31 cellular contexts compared by ENCODE assay signal in genomic region chr1:159737238-159737637, GRCh38. TPM values are rescaled to one million over a fixed set of nuclear protein-coding genes. Genes with fewer than 3 reads are reported as not detected.
"Had no signal": no experiment of that assay in that cellular context is flagged by ENCODE, and none has a peak within 500 bp of the region (broad histone marks: within the 10 kb centered on the region; RNA-seq: fewer than 3 reads in every experiment).

No MANE protein-coding gene starts in this region.

- H3K27me3 ChIP-seq: stomach, suprapubic skin, testis, thyroid gland, tibial artery, tibial nerve, transverse colon, upper lobe of left lung, upper lobe of right lung, uterus, vagina had no signal

- H3K36me3 ChIP-seq: stomach, suprapubic skin, thoracic aorta, thyroid gland, tibial artery, tibial nerve, transverse colon, upper lobe of left lung, upper lobe of right lung, uterus, vagina had no signal

- DNase-seq: stimulated activated CD4-positive, alpha-beta T cell treated with anti-CD3 and anti-CD28 coated beads, Interleukin-2, amount 100 ng/mL, for 48 hours; stimulated activated CD4-positive, alpha-beta T cell treated with anti-CD3 and anti-CD28 coated beads, Interleukin-4, amount 100 ng/mL, for 1 hour; stimulated activated CD4-positive, alpha-beta T cell treated with anti-CD3 and anti-CD28 coated beads, Interleukin-4, amount 100 ng/mL, for 24 hours; stimulated activated CD4-positive, alpha-beta T cell treated with anti-CD3 and anti-CD28 coated beads, Interleukin-4, amount 100 ng/mL, for 4 hours; stimulated activated CD8-positive, alpha-beta memory T cell treated with anti-CD3 and anti-CD28 coated beads, Interleukin-4, amount 100 ng/mL, for 48 hours; stimulated activated naive B cell treated with anti-CD40 and anti-IgM and Interleukin-4, amounts not matched to agents 10 μg/mL and 1 μg/mL and 100 μg/mL, for 72 hours; stimulated activated naive CD4-positive, alpha-beta T cell; stimulated activated naive CD4-positive, alpha-beta T cell treated with Interleukin-2 at 50 U/mL for 16 hours; stimulated activated naive CD8-positive, alpha-beta T cell treated with anti-CD3 and anti-CD28 coated beads, Interleukin-15, amount 100 ng/mL, for 72 hours; stimulated activated naive CD8-positive, alpha-beta T cell treated with anti-CD3 and anti-CD28 coated beads, Interleukin-15, Interleukin-2, amounts not matched to agents 100 U/mL and 50 U/mL, for 24 hours; stomach; substantia nigra; testis; thyroid gland; tibial artery; transverse colon; trophoblast cell; upper lobe of left lung; upper lobe of right lung; uterus had no signal

- H3K27ac Mint-ChIP-seq: stimulated activated effector memory CD8-positive, alpha-beta T cell treated with anti-CD3 and anti-CD28 coated beads, Interleukin-12 subunit alpha, Interleukin-12 subunit beta, amount 100 ng/mL, for 72 hours; stimulated activated memory B cell treated with anti-CD40 and anti-IgM and Interleukin-4, amounts not matched to agents 10 μg/mL and 1 μg/mL and 100 μg/mL, for 72 hours; stimulated activated naive B cell treated with anti-CD40 and anti-IgM and Interleukin-4, amounts not matched to agents 10 μg/mL and 1 μg/mL and 100 μg/mL, for 72 hours; stimulated activated naive CD8-positive, alpha-beta T cell treated with anti-CD3 and anti-CD28 coated beads, Interleukin-15, amount 100 ng/mL, for 72 hours; stimulated activated naive CD8-positive, alpha-beta T cell treated with anti-CD3 and anti-CD28 coated beads, Interleukin-15, Interleukin-2, amounts not matched to agents 100 ng/mL and 50 ng/mL, for 24 hours; type B pancreatic cell had no signal

- H3K4me1 Mint-ChIP-seq: stimulated activated effector memory CD8-positive, alpha-beta T cell treated with anti-CD3 and anti-CD28 coated beads, Interleukin-12 subunit alpha, Interleukin-12 subunit beta, amount 100 ng/mL, for 72 hours; stimulated activated memory B cell treated with anti-CD40 and anti-IgM and Interleukin-4, amounts not matched to agents 10 μg/mL and 1 μg/mL and 100 μg/mL, for 72 hours; stimulated activated naive B cell treated with anti-CD40 and anti-IgM and Interleukin-4, amounts not matched to agents 10 μg/mL and 1 μg/mL and 100 μg/mL, for 72 hours; stimulated activated naive CD8-positive, alpha-beta T cell treated with anti-CD3 and anti-CD28 coated beads, Interleukin-15, amount 100 ng/mL, for 72 hours had no signal

- FAIRE-seq: urothelium cell line had no signal

- H3K27ac ChIP-seq: stomach, suprapubic skin, testis, thoracic aorta, thyroid gland, tibial artery, tibial nerve, transverse colon, upper lobe of left lung, upper lobe of right lung, uterus, vagina had no signal

- H3K4me1 ChIP-seq: stomach, suprapubic skin, thyroid gland, tibial artery, tibial nerve, transverse colon, upper lobe of left lung, upper lobe of right lung, uterus, vagina had no signal

- H3K4me3 ChIP-seq: stomach, suprapubic skin, testis, thoracic aorta, thyroid gland, tibial artery, tibial nerve, transverse colon, upper lobe of left lung, upper lobe of right lung, uterus, vagina had no signal

- H3K9me3 ChIP-seq: suprapubic skin, testis, thoracic aorta, thyroid gland, tibial artery, transverse colon, upper lobe of left lung, upper lobe of right lung, uterus, vagina had no signal

- H3K27me3 Mint-ChIP-seq: type B pancreatic cell had no signal

- ATAC-seq: stimulated activated effector memory CD8-positive, alpha-beta T cell treated with anti-CD3 and anti-CD28 coated beads, Interleukin-12 subunit alpha, Interleukin-12 subunit beta, amount 100 ng/mL, for 72 hours; stimulated activated memory B cell treated with anti-CD40 and anti-IgM and Interleukin-4, amounts not matched to agents 10 μg/mL and 1 μg/mL and 100 μg/mL, for 72 hours; stimulated activated naive B cell treated with anti-CD40 and anti-IgM and Interleukin-4, amounts not matched to agents 10 μg/mL and 1 μg/mL and 100 μg/mL, for 72 hours; stimulated activated naive CD8-positive, alpha-beta T cell treated with anti-CD3 and anti-CD28 coated beads, Interleukin-15, amount 100 ng/mL, for 72 hours; stimulated activated naive CD8-positive, alpha-beta T cell treated with anti-CD3 and anti-CD28 coated beads, Interleukin-15, Interleukin-2, amounts not matched to agents 100 U/mL and 50 U/mL, for 24 hours; upper lobe of right lung had no signal

- H3K9me3 Mint-ChIP-seq: stimulated activated effector memory CD8-positive, alpha-beta T cell treated with anti-CD3 and anti-CD28 coated beads, Interleukin-12 subunit alpha, Interleukin-12 subunit beta, amount 100 ng/mL, for 72 hours had no signal

- H3K4me3 Mint-ChIP-seq: stimulated activated effector memory CD8-positive, alpha-beta T cell treated with anti-CD3 and anti-CD28 coated beads, Interleukin-12 subunit alpha, Interleukin-12 subunit beta, amount 100 ng/mL, for 72 hours; stimulated activated memory B cell treated with anti-CD40 and anti-IgM and Interleukin-4, amounts not matched to agents 10 μg/mL and 1 μg/mL and 100 μg/mL, for 72 hours; stimulated activated naive B cell treated with anti-CD40 and anti-IgM and Interleukin-4, amounts not matched to agents 10 μg/mL and 1 μg/mL and 100 μg/mL, for 72 hours; stimulated activated naive CD8-positive, alpha-beta T cell treated with anti-CD3 and anti-CD28 coated beads, Interleukin-15, amount 100 ng/mL, for 72 hours; stimulated activated naive CD8-positive, alpha-beta T cell treated with anti-CD3 and anti-CD28 coated beads, Interleukin-15, Interleukin-2, amounts not matched to agents 100 ng/mL and 50 ng/mL, for 24 hours; type B pancreatic cell had no signal

- H3K36me3 Mint-ChIP-seq: stimulated activated effector memory CD8-positive, alpha-beta T cell treated with anti-CD3 and anti-CD28 coated beads, Interleukin-12 subunit alpha, Interleukin-12 subunit beta, amount 100 ng/mL, for 72 hours; stimulated activated memory B cell treated with anti-CD40 and anti-IgM and Interleukin-4, amounts not matched to agents 10 μg/mL and 1 μg/mL and 100 μg/mL, for 72 hours; stimulated activated naive B cell treated with anti-CD40 and anti-IgM and Interleukin-4, amounts not matched to agents 10 μg/mL and 1 μg/mL and 100 μg/mL, for 72 hours; type B pancreatic cell had no signal

RNA-seq across cellular contexts. Expression of gene CRP, which starts 22.8 kb away (rescaled TPM):
- total RNA-seq: stomach, temporal lobe, thoracic aorta, thyroid gland, tibial nerve, transverse colon, urinary bladder, vagina had no signal
